Comparison of ENCODE assay signal across 19 cellular contexts in genomic region chr2:85963068-85963467, GRCh38.
"Had no signal": no experiment of that assay in that cellular context is flagged by ENCODE, and none has a peak within 500 bp of the region (broad histone marks: within the 10 kb centered on the region; RNA-seq: fewer than 3 reads in every experiment).

No MANE protein-coding gene starts in this region.

- H3K27ac Mint-ChIP-seq: activated naive CD8-positive, alpha-beta T cell treated with anti-CD3 and anti-CD28 coated beads for 36 hours; naive B cell; neural progenitor cell; progenitor cell of endocrine pancreas; stimulated activated naive B cell treated with anti-CD40 and anti-IgM and Interleukin-4, amounts not matched to agents 10 μg/mL and 1 μg/mL and 100 μg/mL, for 72 hours had no signal

- DNase-seq: activated CD4-positive, alpha-beta T cell treated with anti-CD3 and anti-CD28 coated beads for 4 hours; activated naive CD8-positive, alpha-beta T cell treated with anti-CD3 and anti-CD28 coated beads for 36 hours; central memory CD4-positive, alpha-beta T cell; dermis blood vessel endothelial cell; effector CD8-positive, alpha-beta T cell; erythroblast; foreskin fibroblast; left colon; mesendoderm; naive B cell; retina; sigmoid colon; stimulated activated CD4-positive, alpha-beta T cell treated with anti-CD3 and anti-CD28 coated beads, Interleukin-15, amount 100 ng/mL, for 24 hours; stimulated activated naive B cell treated with anti-CD40 and anti-IgM and Interleukin-4, amounts not matched to agents 10 μg/mL and 1 μg/mL and 100 μg/mL, for 72 hours; transverse colon; uterus had no signal

- ATAC-seq: left colon; stimulated activated naive B cell treated with anti-CD40 and anti-IgM and Interleukin-4, amounts not matched to agents 10 μg/mL and 1 μg/mL and 100 μg/mL, for 72 hours had no signal

- H3K4me3 Mint-ChIP-seq: activated naive CD8-positive, alpha-beta T cell treated with anti-CD3 and anti-CD28 coated beads for 36 hours; neural progenitor cell; stimulated activated naive B cell treated with anti-CD40 and anti-IgM and Interleukin-4, amounts not matched to agents 10 μg/mL and 1 μg/mL and 100 μg/mL, for 72 hours had no signal

- H3K36me3 Mint-ChIP-seq: activated naive CD8-positive, alpha-beta T cell treated with anti-CD3 and anti-CD28 coated beads for 36 hours; naive B cell; neural progenitor cell had no signal

- H3K4me1 Mint-ChIP-seq: neural progenitor cell had no signal

- H3K4me3 ChIP-seq: neural progenitor cell, sigmoid colon, smooth muscle cell, transverse colon, uterus had no signal

- H3K27me3 Mint-ChIP-seq: activated naive CD8-positive, alpha-beta T cell treated with anti-CD3 and anti-CD28 coated beads for 36 hours; naive B cell; progenitor cell of endocrine pancreas had no signal
